In the genomic region with DNA sequence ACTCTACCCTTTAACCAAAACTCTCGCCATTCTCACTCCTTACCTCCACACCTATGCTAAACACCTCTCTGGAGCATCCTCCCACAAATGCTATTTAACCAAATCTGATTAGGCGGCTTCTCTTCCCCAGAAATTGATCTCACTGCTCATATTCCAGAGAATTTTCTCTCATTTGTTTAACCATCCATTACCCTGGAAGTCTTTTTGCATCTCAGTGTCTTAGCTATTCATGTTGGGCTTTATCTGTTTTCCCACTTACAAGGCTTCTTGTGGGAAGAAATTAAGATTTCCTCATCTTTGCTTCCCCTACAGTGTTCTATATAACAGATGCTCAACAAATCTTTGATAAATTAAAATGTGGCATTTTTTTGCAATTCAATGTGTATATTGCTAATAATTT, we compare ENCODE assay signal across 23 cellular contexts. TPM values are rescaled to one million over a fixed set of nuclear protein-coding genes. Genes with fewer than 3 reads are reported as not detected.
DNase-seq lines count a peak whose midpoint lies in the region; ATAC-seq, FAIRE-seq and TF ChIP-seq lines count a peak whose summit lies in the region.
"Had no signal": no experiment of that assay in that cellular context is flagged by ENCODE, and none has a peak within 500 bp of the region (broad histone marks: within the 10 kb centered on the region; RNA-seq: fewer than 3 reads in every experiment).

No MANE protein-coding gene starts in this region.

- H3K36me3 ChIP-seq in HEK293 (ENCODE audit: control insufficient read depth in 2 of 2, insufficient read depth in 1 of 2, low read length in 2 of 2) (peaks cover 9 to 35% of the 10 kb centered on the region in 2 experiments; a peak in 1 of 3 replicates), K562 (ENCODE audit: control insufficient read depth, insufficient read depth, low read length) (peaks cover 45% of the 10 kb centered on the region; the same call in 2 of the 3 replicates)

- BruUV-seq in K562 (replicated peaks; lab: Mats Ljungman, UMichigan), result no TSS peak

- TF ChIP-seq POLR2A in K562 (conservative IDR thresholded peaks at IDR 0.05), result 0 out of 2 replicates have a peak, but pooled peaks have one; percentile 15

- H3K9ac ChIP-seq in K562 (ENCODE audit: insufficient read depth in 1 of 2, low read depth in 2 of 2, low read length in 2 of 2), result no peak overlapping the region
- H3K9ac ChIP-seq: BLaER1 had no signal

- H3K9me3 ChIP-seq in HEK293 (ENCODE audit: control insufficient read depth, insufficient read depth, low read depth, low read length), result no peaks in the 10 kb centered on the region
- H3K9me3 ChIP-seq in K562 (replicated peaks; ENCODE audit: control insufficient read depth, insufficient read depth, low read depth, low read length), result no peaks in the 10 kb centered on the region
- H3K9me3 ChIP-seq: BLaER1, HAP-1 had no signal

- no peaks in the 10 kb centered on the region for H3K4me1 ChIP-seq in HEK293 (ENCODE audit: control insufficient read depth, insufficient read depth, low read length)
- H3K4me1 ChIP-seq in K562 (replicated peaks in 1 of 2; ENCODE audit: control insufficient read depth in 2 of 2, insufficient read depth in 2 of 2, low read length in 2 of 2), result peaks cover 0 to 6% of the 10 kb centered on the region in 2 experiments; a peak in 2 of 5 replicates
- H3K4me1 ChIP-seq: HAP-1 had no signal

- in situ Hi-C loops in K562 (cut with MboI), result no loop called here

- no peak for TF ChIP-seq RAD21 in K562 (CRISPR knock-in tag; conservative IDR thresholded peaks at IDR 0.05 in 1 of 2, IDR thresholded peaks at IDR 0.05 in 1 of 2)

- no peak overlapping the region for H3K4me2 ChIP-seq in K562 (ENCODE audit: insufficient read depth, low read length)
- H3K4me2 ChIP-seq: BLaER1 had no signal

- ATAC-seq in K562, result no peak
- ATAC-seq in GM21447 (IDR thresholded peaks at IDR 0.05; ENCODE audit: unreplicated experiment), result no peak
- ATAC-seq: CD8-positive, alpha-beta T cell; GM12878 had no signal

- no peak for TF ChIP-seq EP300 in K562 (IDR thresholded peaks at IDR 0.05; ENCODE audit: low read length)

- no peak overlapping the region for H3K27ac ChIP-seq in HEK293 (ENCODE audit: extremely low read depth, low read depth, low read length)
- H3K27ac ChIP-seq in K562 (ENCODE audit: extremely low read depth, low read depth, low read length), result no peak overlapping the region
- H3K27ac ChIP-seq: 22Rv1, BLaER1, C4-2B had no signal

- TF ChIP-seq CTCF in HEK293 (tag by site-specific recombination; IDR thresholded peaks at IDR 0.05), result no peak
- no peak for TF ChIP-seq CTCF in K562 (IDR thresholded peaks at IDR 0.05 in 2 of 3, conservative IDR thresholded peaks at IDR 0.05 in 1 of 3; ENCODE audit: insufficient read depth in 2 of 3, low read depth in 1 of 3, low read length in 3 of 3)

- no peak overlapping the region for H2AFZ ChIP-seq in K562 (ENCODE audit: low read depth, low read length)

- intact Hi-C loops in K562 (cut with micrococcal nuclease), result loop anchor here (5.0 kb wide), 1 partner anchor 1822 kb away; no protein-coding TSS in a partner anchor

- H3K4me3 ChIP-seq in HEK293 (ENCODE audit: low read depth, low read length) (no peak overlapping the region), K562 (no peak overlapping the region)
- H3K4me3 ChIP-seq: BLaER1, GM12878, HAP-1 had no signal

- H3K79me2 ChIP-seq in K562 (ENCODE audit: control insufficient read depth, insufficient read depth, low read length), result no peaks in the 10 kb centered on the region

- no peaks in the 10 kb centered on the region for H3K27me3 ChIP-seq in K562 (ENCODE audit: control insufficient read depth in 2 of 2, insufficient read depth in 2 of 2, low read length in 2 of 2)
- H3K27me3 ChIP-seq: BLaER1 had no signal

- CTCF ChIA-PET in HEK293 (lab: Yijun Ruan, JAX) (interaction anchor here (0.7 to 5.3 kb wide), 6 partner anchors 37 to 1292 kb away, joined by 3 to 98 read pairs (median 5); partner anchors contain the start of gene OMA1), K562 (lab: Yijun Ruan, JAX; ENCODE audit: low intra/inter-chr PET ratio) (no interaction called here)

- 49% methylated on average over 2 of the region's 2 CpGs for WGBS in K562 (ENCODE audit: insufficient coverage, low coverage, missing lambda C conversion rate)

- no peaks in the 10 kb centered on the region for H3K9me1 ChIP-seq in K562 (ENCODE audit: control insufficient read depth, insufficient read depth, low read length)

- POLR2A ChIA-PET in HEK293 (lab: Yijun Ruan, JAX) (no interaction called here), K562 (lab: Yijun Ruan, JAX) (interaction anchor here (0.5 kb wide), 1 partner anchor 109 kb away, joined by 3 read pairs; no protein-coding TSS in a partner anchor)

- DNase-seq in NCI-H82 (lab: John Stamatoyannopoulos, UW) (peak; percentile 17), NCI-H82 treated with DMSO at 0.1 percent for 48 hours (lab: John Stamatoyannopoulos, UW; ENCODE audit: unreplicated experiment) (no peak), K562 (ENCODE audit: extremely low read depth in 1 of 4, low spot score in 3 of 4) (no peak), superior temporal gyrus (ENCODE audit: extremely low spot score) (peak; percentile 17), NCI-H748 (lab: John Stamatoyannopoulos, UW; ENCODE audit: unreplicated experiment) (no peak), iPS-NIHi7 (ENCODE audit: extremely low spot score) (no peak)
- DNase-seq: CD4-positive, CD25-positive, alpha-beta regulatory T cell; CD8-positive, alpha-beta T cell; DMS 273 treated with DMSO at 0.1 percent for 48 hours; DMS79; EL; GDM1; GOT3 had no signal

- no peaks in the 10 kb centered on the region for H4K20me1 ChIP-seq in K562 (replicated peaks; ENCODE audit: control insufficient read depth, insufficient read depth, low read length)
- H4K20me1 ChIP-seq: BLaER1 had no signal

- no peak for FAIRE-seq in K562 (lab: Jason Lieb, UNC)
- FAIRE-seq: D721Med, GM12878, GM19239, H54 had no signal

TF ChIP-seq in HEK293, 187 proteins besides CTCF, POLR2A, EP300 and RAD21:
- TF ChIP-seq ZNF677 (tag by site-specific recombination; IDR thresholded peaks at IDR 0.05) (peak; percentile 91), ZNF133 (tag by site-specific recombination; IDR thresholded peaks at IDR 0.05) (no peak)

TF ChIP-seq in K562, 482 proteins besides CTCF, POLR2A, EP300 and RAD21 (continues in another document):
- no peak for TF ChIP-seq ZNF584 (CRISPR knock-in tag; IDR thresholded peaks at IDR 0.05; ENCODE audit: low read depth)
- no peak for TF ChIP-seq FOXP4 (CRISPR knock-in tag; IDR thresholded peaks at IDR 0.05; ENCODE audit: borderline replicate concordance)
- no peak for TF ChIP-seq MTA1 (IDR thresholded peaks at IDR 0.05; ENCODE audit: borderline replicate concordance)
- TF ChIP-seq ZBED1 (IDR thresholded peaks at IDR 0.05), result no peak
- no peak for TF ChIP-seq HDAC2 (IDR thresholded peaks at IDR 0.05)
- TF ChIP-seq GABPB2 (CRISPR knock-in tag; conservative IDR thresholded peaks at IDR 0.05), result no peak
- TF ChIP-seq, protein P1, sequence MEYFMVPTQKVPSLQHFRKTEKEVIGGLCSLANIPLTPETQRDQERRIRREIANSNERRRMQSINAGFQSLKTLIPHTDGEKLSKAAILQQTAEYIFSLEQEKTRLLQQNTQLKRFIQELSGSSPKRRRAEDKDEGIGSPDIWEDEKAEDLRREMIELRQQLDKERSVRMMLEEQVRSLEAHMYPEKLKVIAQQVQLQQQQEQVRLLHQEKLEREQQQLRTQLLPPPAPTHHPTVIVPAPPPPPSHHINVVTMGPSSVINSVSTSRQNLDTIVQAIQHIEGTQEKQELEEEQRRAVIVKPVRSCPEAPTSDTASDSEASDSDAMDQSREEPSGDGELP (CRISPR knock-in tag; IDR thresholded peaks at IDR 0.05; ENCODE audit: borderline replicate concordance), result no peak

RNA-seq across cellular contexts. Expression of gene MYSM1, which starts 45.5 kb away (rescaled TPM):
- total RNA-seq in K562 (2011; cell fraction: chromatin; rRNA removed; ENCODE audit: low replicate concordance), result 41.2 and 212 TPM in 2 replicates
- total RNA-seq in K562 (2011; cell fraction: nucleolus; rRNA removed), result 19.0 and 31.5 TPM in 2 replicates
- total RNA-seq in K562 (2011; cell fraction: nucleoplasm; rRNA removed), result 78.8 and 129 TPM in 2 replicates
- total RNA-seq in K562 (2014; rRNA removed), result 14.8 and 15.3 TPM in 2 replicates
- total RNA-seq in K562 (2014; rRNA removed; fragmentation: Illumina TruSeq; extraction: Trizol), result 34.1 and 35.0 TPM in 2 replicates
- 27.6 and 32.3 TPM in 2 replicates for total RNA-seq in K562 (2015; rRNA removed; fragmentation: Illumina TruSeq; extraction: Trizol)
- total RNA-seq in K562 (2021), result 30.1 and 34.0 TPM in 2 replicates
- 50.9 and 52.8 TPM in 2 replicates for polyA plus RNA-seq in K562 (2011; rRNA removed)
- 5.8 and 15.6 TPM in 2 replicates for polyA plus RNA-seq in K562 (2011; cell fraction: cytosol; rRNA removed)
- 93.1 and 132 TPM in 2 replicates for polyA plus RNA-seq in K562 (2011; cell fraction: nucleus; rRNA removed)
- 16.3 and 19.2 TPM in 2 replicates for polyA plus RNA-seq in K562 (2012)
- polyA plus RNA-seq in K562 (2014; fragmentation: Illumina TruSeq; extraction: Trizol), result 21.5 and 30.7 TPM in 2 replicates
- polyA plus RNA-seq in K562 (2014; fragmentation: Nextera tagmentation; extraction: Ambion mirVana), result 10 to 100 TPM; 12.9 to 16.1 TPM
- polyA plus RNA-seq in K562 (2014; rRNA removed), result 27.3 and 32.5 TPM in 2 replicates
- polyA minus RNA-seq in K562 (2011; rRNA and poly(A)+ RNA removed), result 61.9 and 82.4 TPM in 2 replicates
- polyA minus RNA-seq in K562 (2011; cell fraction: cytosol; rRNA and poly(A)+ RNA removed), result 12.4 and 14.9 TPM in 2 replicates
- polyA minus RNA-seq in K562 (2011; cell fraction: nucleus; rRNA and poly(A)+ RNA removed), result 74.5 and 153 TPM in 2 replicates

Comparison
In these comparisons a context has a peak if more than half of its experiments do, and no peak if none do; other contexts are left out.
1. DNase-seq: peak in NCI-H82 (single experiment) and superior temporal gyrus (single experiment); none in NCI-H82 treated with DMSO at 0.1 percent for 48 hours (single experiment), K562 (0 of 4), NCI-H748 (single experiment) and iPS-NIHi7 (single experiment).